ENCODE assay signal across 15 cellular contexts in genomic region chr6:3813918-3814317, GRCh38. TPM values are rescaled to one million over a fixed set of nuclear protein-coding genes. Genes with fewer than 3 reads are reported as not detected.
DNase-seq lines count a peak whose midpoint lies in the region; ATAC-seq and TF ChIP-seq lines count a peak whose summit lies in the region.
"Had no signal": no experiment of that assay in that cellular context is flagged by ENCODE, and none has a peak within 500 bp of the region (broad histone marks: within the 10 kb centered on the region; RNA-seq: fewer than 3 reads in every experiment).

No MANE protein-coding gene starts in this region.

- H2BK5ac ChIP-seq in trophoblast cell (ENCODE audit: low read depth, low read length, poor library complexity), result no peak overlapping the region

- H3K9me2 ChIP-seq in Loucy (replicated peaks; ENCODE audit: low read depth, low read length), result no peaks in the 10 kb centered on the region

- POLR2A ChIA-PET in GM10248 (lab: Yijun Ruan, JAX), result no interaction called here

- DNase-seq in endothelial cell (ENCODE audit: low spot score) (no peak), trophoblast cell (no peak), Kasumi-1 (lab: John Stamatoyannopoulos, UW) (no peak), GM10248 (ENCODE audit: extremely low spot score) (no peak)
- DNase-seq: Caco-2; CD8-positive, alpha-beta T cell; DND-41; H7 had no signal

- peak overlapping the region; percentile 77 for H2AK5ac ChIP-seq in trophoblast cell (ENCODE audit: low read length)

- peak overlapping the region; percentile 94 for H3K27ac Mint-ChIP-seq in endothelial cell (ENCODE audit: unreplicated experiment)
- H3K27ac Mint-ChIP-seq: B cell; CD14-positive monocyte; CD8-positive, alpha-beta T cell had no signal

- H3K9me3 ChIP-seq in BLaER1, result no peaks in the 10 kb centered on the region
- H3K9me3 ChIP-seq in Loucy (ENCODE audit: insufficient read depth, low read depth, low read length), result no peaks in the 10 kb centered on the region
- no peaks in the 10 kb centered on the region for H3K9me3 ChIP-seq in trophoblast cell (ENCODE audit: insufficient read depth, low read depth, low read length)
- H3K9me3 ChIP-seq: Caco-2 had no signal

- H4K91ac ChIP-seq in trophoblast cell (ENCODE audit: low read depth, low read length), result peak overlapping the region; percentile 66

- H4K20me1 ChIP-seq in BLaER1 (no peaks in the 10 kb centered on the region), Loucy (ENCODE audit: insufficient read depth, low read length, poor library complexity, severe bottlenecking) (no peaks in the 10 kb centered on the region)

- H4K8ac ChIP-seq in trophoblast cell (ENCODE audit: low read depth, low read length), result no peak overlapping the region

- H3K4me2 ChIP-seq in BLaER1, result peak overlapping the region; percentile 62
- H3K4me2 ChIP-seq in Loucy (ENCODE audit: low read depth, low read length, poor library complexity, severe bottlenecking), result peak overlapping the region; percentile 29
- H3K4me2 ChIP-seq in trophoblast cell (ENCODE audit: low read length), result no peak overlapping the region

- WGBS in trophoblast cell (ENCODE audit: extremely low coverage, insufficient coverage, insufficient read length), result no CpG with 5 or more reads among the region's 15 CpGs

- peaks cover 1% of the 10 kb centered on the region for H3K27me3 Mint-ChIP-seq in endothelial cell (ENCODE audit: unreplicated experiment)
- H3K27me3 Mint-ChIP-seq: B cell had no signal

- peaks cover 34% of the 10 kb centered on the region for H3K4me1 Mint-ChIP-seq in endothelial cell (ENCODE audit: unreplicated experiment)
- H3K4me1 Mint-ChIP-seq: B cell had no signal

- H3F3A ChIP-seq in Loucy (ENCODE audit: low read depth), result no peaks in the 10 kb centered on the region

- H3K4me3 ChIP-seq in BLaER1, result no peak overlapping the region
- H3K4me3 ChIP-seq in Loucy (ENCODE audit: low read length, poor library complexity, severe bottlenecking), result no peak overlapping the region
- no peak overlapping the region for H3K4me3 ChIP-seq in trophoblast cell (ENCODE audit: low read depth, low read length)
- H3K4me3 ChIP-seq: GM23248 had no signal

- H3K4ac ChIP-seq in trophoblast cell (ENCODE audit: low read depth, low read length), result no peak overlapping the region

- H3K14ac ChIP-seq in trophoblast cell (ENCODE audit: low read length), result peak overlapping the region; percentile 41

- H3K27me3 ChIP-seq in BLaER1, result no peaks in the 10 kb centered on the region
- H3K27me3 ChIP-seq in Loucy (ENCODE audit: insufficient read depth, low read length, poor library complexity, severe bottlenecking), result no peaks in the 10 kb centered on the region
- no peaks in the 10 kb centered on the region for H3K27me3 ChIP-seq in trophoblast cell (ENCODE audit: insufficient read depth, low read length)

- peaks cover 10% of the 10 kb centered on the region for H3K79me1 ChIP-seq in trophoblast cell (ENCODE audit: low read length)

- H3K27ac ChIP-seq in BLaER1 (no peak overlapping the region), trophoblast cell (ENCODE audit: low read depth, low read length) (no peak overlapping the region)
- H3K27ac ChIP-seq: GM23248 had no signal

- no peaks in the 10 kb centered on the region for H3K79me2 ChIP-seq in Loucy (ENCODE audit: insufficient read depth, low read length)
- peaks cover 2% of the 10 kb centered on the region for H3K79me2 ChIP-seq in trophoblast cell (ENCODE audit: control insufficient read depth, insufficient read depth, low read length, poor library complexity)

- peaks cover 18% of the 10 kb centered on the region for H3K4me1 ChIP-seq in BLaER1
- peaks cover 19% of the 10 kb centered on the region for H3K4me1 ChIP-seq in Loucy (ENCODE audit: insufficient read depth, low read length, poor library complexity, severe bottlenecking)
- H3K4me1 ChIP-seq in trophoblast cell (ENCODE audit: control insufficient read depth in 1 of 2, insufficient read depth in 2 of 2, low read length in 2 of 2), result peaks cover 9 to 10% of the 10 kb centered on the region in 2 experiments

- CTCF ChIA-PET in GM10248 (lab: Yijun Ruan, JAX), result interaction anchor here (1.3 kb wide), 1 partner anchor 119 kb away, joined by 3 read pairs; no protein-coding TSS in a partner anchor

- H3K36me3 ChIP-seq in BLaER1 (no peaks in the 10 kb centered on the region), Loucy (ENCODE audit: insufficient read depth, low read length) (no peaks in the 10 kb centered on the region), trophoblast cell (ENCODE audit: control insufficient read depth in 1 of 2, insufficient read depth in 2 of 2, low read length in 2 of 2) (no peaks in the 10 kb centered on the region)

- H2AFZ ChIP-seq in Loucy (ENCODE audit: low read length) (no peak overlapping the region), trophoblast cell (ENCODE audit: insufficient read depth, low read length, poor library complexity) (no peak overlapping the region)
- H2AFZ ChIP-seq: GM23248 had no signal

- peak overlapping the region; percentile 13 for H2BK120ac ChIP-seq in trophoblast cell (ENCODE audit: insufficient read depth, low read length, poor library complexity)

- peak overlapping the region; percentile 14 for H3K18ac ChIP-seq in trophoblast cell (ENCODE audit: low read length)

- TF ChIP-seq CTCF in Loucy (conservative IDR thresholded peaks at IDR 0.05; ENCODE audit: low read length) (no peak), endothelial cell (IDR thresholded peaks at IDR 0.05; ENCODE audit: unreplicated experiment) (no peak), GM10248 (IDR thresholded peaks at IDR 0.05; ENCODE audit: control extremely low read depth, extremely low read depth, low read depth, missing control alignments) (no peak)

- H3K9me3 Mint-ChIP-seq in endothelial cell (ENCODE audit: unreplicated experiment), result no peaks in the 10 kb centered on the region
- H3K9me3 Mint-ChIP-seq: CD14-positive monocyte; CD8-positive, alpha-beta T cell had no signal

- ATAC-seq in GM21529 (IDR thresholded peaks at IDR 0.05; ENCODE audit: unreplicated experiment), result no peak
- ATAC-seq: CD8-positive, alpha-beta T cell had no signal

- no peaks in the 10 kb centered on the region for H3K36me3 Mint-ChIP-seq in endothelial cell (ENCODE audit: low read depth, unreplicated experiment)
- H3K36me3 Mint-ChIP-seq: CD14-positive monocyte; CD8-positive, alpha-beta T cell had no signal

- H3K4me3 Mint-ChIP-seq in endothelial cell (ENCODE audit: unreplicated experiment), result no peak overlapping the region
- H3K4me3 Mint-ChIP-seq: B cell; CD8-positive, alpha-beta T cell had no signal

- no peak overlapping the region for H4K12ac ChIP-seq in trophoblast cell (ENCODE audit: low read depth, low read length)

- H2BK12ac ChIP-seq in trophoblast cell (ENCODE audit: low read length), result peak overlapping the region; percentile 37

- H3K23ac ChIP-seq in trophoblast cell (ENCODE audit: low read length), result no peak overlapping the region

- H3K9ac ChIP-seq in BLaER1 (no peak overlapping the region), Loucy (ENCODE audit: low read depth, low read length, poor library complexity, severe bottlenecking) (no peak overlapping the region), trophoblast cell (ENCODE audit: low read length) (no peak overlapping the region)
- H3K9ac ChIP-seq: GM23248 had no signal

RNA-seq across cellular contexts. Expression of gene FAM50B, which starts 35.3 kb away (rescaled TPM):
- 3.8 TPM for total RNA-seq in endothelial cell (ENCODE audit: unreplicated experiment)
- polyA plus RNA-seq in trophoblast cell (2013), result 1.3 TPM in 2 replicates
- total RNA-seq: Caco-2, HT-29 had no signal
